Comparison of ENCODE assay signal across 8 cellular contexts in the genomic region with DNA sequence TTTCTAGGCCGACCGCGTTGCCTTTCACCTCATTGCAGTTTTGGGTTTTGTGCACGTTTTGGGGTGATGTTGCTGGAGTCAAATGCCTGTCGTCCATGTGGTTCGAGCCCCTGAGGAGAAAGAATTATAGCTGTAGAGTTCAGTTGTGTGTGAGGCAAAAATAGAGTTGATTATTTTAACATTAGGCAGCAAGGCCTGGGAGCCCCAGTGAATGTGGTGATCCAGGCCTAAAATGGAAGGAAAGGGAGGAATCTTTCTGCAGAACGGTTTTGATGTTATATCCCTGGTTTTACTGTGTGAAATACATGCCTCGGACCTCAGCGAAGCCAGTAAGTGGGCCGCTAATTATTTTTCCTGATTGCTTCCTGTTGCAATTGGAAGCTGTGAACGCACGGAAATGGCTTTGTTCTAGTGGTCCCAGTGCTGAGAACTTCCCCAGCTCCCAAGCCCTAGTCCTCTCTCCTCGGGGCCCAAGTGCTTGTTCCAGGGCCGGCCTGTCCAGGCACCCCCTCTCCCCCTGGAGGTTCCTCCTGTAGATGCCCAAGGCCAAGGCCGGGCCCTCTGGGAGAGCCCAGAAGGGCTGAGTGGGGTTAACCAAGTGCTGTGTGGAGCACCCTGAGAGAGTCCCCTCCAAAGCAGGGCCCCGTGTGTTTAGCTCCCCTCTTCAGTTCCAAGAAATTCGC. TPM values are rescaled to one million over a fixed set of nuclear protein-coding genes. Genes with fewer than 3 reads are reported as not detected.
DNase-seq lines count a peak whose midpoint lies in the region; ATAC-seq, FAIRE-seq and TF ChIP-seq lines count a peak whose summit lies in the region.

No MANE protein-coding gene starts in this region.

- peaks cover 48% of the 10 kb centered on the region for H3K79me2 ChIP-seq in endothelial cell of umbilical vein (ENCODE audit: control insufficient read depth, insufficient read depth, low read length)

- CTCF ChIA-PET in Calu3 (lab: Charles Lee) (interaction anchor here (0.6 to 1.4 kb wide), 4 partner anchors 16 to 325 kb away, joined by 3 to 7 read pairs (median 4); no protein-coding TSS in a partner anchor), endothelial cell of umbilical vein (lab: Charles Lee) (interaction anchor here (0.7 to 1.6 kb wide), 7 partner anchors 11 to 123 kb away, joined by 3 to 10 read pairs (median 4); no protein-coding TSS in a partner anchor)

- H3K9me3 Mint-ChIP-seq in Calu3 (ENCODE audit: low read depth, unreplicated experiment), result no peaks in the 10 kb centered on the region

- no peak for ATAC-seq in activated CD4-positive, CD25-positive, alpha-beta regulatory T cell treated with anti-CD3 and anti-CD28 coated beads, Interleukin-2, amount 50 U/mL, for 24 hours
- no peak for ATAC-seq in HG03175 (IDR thresholded peaks at IDR 0.05; ENCODE audit: unreplicated experiment)

- H3K4me3 ChIP-seq in endothelial cell of umbilical vein (replicated peaks in 1 of 3; ENCODE audit: insufficient read depth in 1 of 3, low read depth in 1 of 3, low read length in 3 of 3) (peak overlapping the region in 2 of 3 experiments; percentile 78 to 88), neuron (ENCODE audit: low read length) (peak overlapping the region; percentile 90)

- H3K9me3 ChIP-seq in endothelial cell of umbilical vein (replicated peaks; ENCODE audit: control insufficient read depth, insufficient read depth, low read length) (no peaks in the 10 kb centered on the region), neuron (ENCODE audit: low read length) (no peaks in the 10 kb centered on the region)

- no peaks in the 10 kb centered on the region for H3K9me1 ChIP-seq in endothelial cell of umbilical vein (replicated peaks; ENCODE audit: control insufficient read depth, extremely low read depth, insufficient read depth, low read length)

- POLR2A ChIA-PET in endothelial cell of umbilical vein (lab: Charles Lee), result interaction anchor here (1.2 kb wide), 1 partner anchor 66 kb away, joined by 4 read pairs; no protein-coding TSS in a partner anchor

- H2AFZ ChIP-seq in endothelial cell of umbilical vein (ENCODE audit: low read depth, low read length), result no peak overlapping the region
- H2AFZ ChIP-seq in neuron (ENCODE audit: low read depth, low read length), result peak overlapping the region; percentile 37

- dilution Hi-C loops in endothelial cell of umbilical vein (cut with MboI; ENCODE audit: extremely low pct_ligation_motif_present, low sequenced_read_pairs), result no loop called here

- peak overlapping the region; percentile 69 for H3K27ac ChIP-seq in endothelial cell of umbilical vein (ENCODE audit: insufficient read depth, low read depth, low read length)

- no peaks in the 10 kb centered on the region for H3K27me3 Mint-ChIP-seq in Calu3 (ENCODE audit: unreplicated experiment)

- H3K4me1 Mint-ChIP-seq in Calu3 (ENCODE audit: low read depth, unreplicated experiment), result peaks cover 50% of the 10 kb centered on the region

- H3K27me3 ChIP-seq in endothelial cell of umbilical vein (ENCODE audit: control insufficient read depth in 2 of 2, insufficient read depth in 2 of 2, low read length in 2 of 2) (no peaks in the 10 kb centered on the region), neuron (ENCODE audit: insufficient read depth, low read length) (peaks cover 2% of the 10 kb centered on the region)

- no peak for TF ChIP-seq CTCF in Calu3 (IDR thresholded peaks at IDR 0.05; ENCODE audit: unreplicated experiment)
- no peak for TF ChIP-seq CTCF in endothelial cell of umbilical vein (IDR thresholded peaks at IDR 0.05; ENCODE audit: extremely low read depth in 1 of 2, insufficient read depth in 1 of 2, low read depth in 1 of 2, low read length in 2 of 2)

- peak; percentile 94 for FAIRE-seq in endothelial cell of umbilical vein (lab: Jason Lieb, UNC)

- H3K36me3 ChIP-seq in endothelial cell of umbilical vein (ENCODE audit: control insufficient read depth in 2 of 2, extremely low read depth in 1 of 2, insufficient read depth in 2 of 2, low read length in 2 of 2) (no peaks in the 10 kb centered on the region), neuron (ENCODE audit: insufficient read depth, low read length) (no peaks in the 10 kb centered on the region)

- intact Hi-C loops in Calu3 (cut with micrococcal nuclease; ENCODE audit: unreplicated experiment), result loop anchor here (10.0 kb wide), 1 partner anchor 70 kb away; no protein-coding TSS in a partner anchor
- intact Hi-C loops in endothelial cell of umbilical vein (cut with micrococcal nuclease), result loop anchor here (1.0 to 5.0 kb wide), 2 partner anchors 66 to 133 kb away; no protein-coding TSS in a partner anchor

- H3K4me3 Mint-ChIP-seq in Calu3 (ENCODE audit: low read depth, unreplicated experiment), result peak overlapping the region; percentile 98

- peak overlapping the region; percentile 95 for H3K27ac Mint-ChIP-seq in Calu3 (ENCODE audit: unreplicated experiment)

- no TSS peak for BruUV-seq in Calu3 (replicated peaks; lab: Mats Ljungman, UMichigan)
- no TSS peak for BruUV-seq in endothelial cell of umbilical vein (replicated peaks; lab: Mats Ljungman, UMichigan)

- DNase-seq in Calu3, result peak; percentile 46
- DNase-seq in NCI-H69 (lab: John Stamatoyannopoulos, UW), result peak; percentile 39
- peak; percentile 48 for DNase-seq in endothelial cell of umbilical vein (ENCODE audit: low read depth, low spot score)
- DNase-seq in NCI-H1105 (lab: John Stamatoyannopoulos, UW), result no peak
- no peak for DNase-seq in LoVo (ENCODE audit: low spot score)

- peak overlapping the region; percentile 70 for H3K9ac ChIP-seq in endothelial cell of umbilical vein (replicated peaks; ENCODE audit: extremely low read depth, insufficient read depth, low read length)

- H3K4me2 ChIP-seq in endothelial cell of umbilical vein (ENCODE audit: insufficient read depth, low read length), result peak overlapping the region; percentile 72

- TF ChIP-seq POLR2A in endothelial cell of umbilical vein (IDR thresholded peaks at IDR 0.05; ENCODE audit: low read depth, low read length), result no peak

- H3K36me3 Mint-ChIP-seq in Calu3 (ENCODE audit: insufficient read depth, unreplicated experiment), result peaks cover 39% of the 10 kb centered on the region

- peaks cover 25% of the 10 kb centered on the region for H3K4me1 ChIP-seq in endothelial cell of umbilical vein (ENCODE audit: control insufficient read depth, extremely low read depth, insufficient read depth, low read length)
- peaks cover 20% of the 10 kb centered on the region for H3K4me1 ChIP-seq in neuron (ENCODE audit: insufficient read depth, low read length)

- H4K20me1 ChIP-seq in endothelial cell of umbilical vein (replicated peaks; ENCODE audit: control insufficient read depth, extremely low read depth, insufficient read depth, low read length), result no peaks in the 10 kb centered on the region

TF ChIP-seq in endothelial cell of umbilical vein, 7 proteins besides CTCF, POLR2A, EP300 and RAD21:
- no peak for TF ChIP-seq MAX (IDR thresholded peaks at IDR 0.05; ENCODE audit: insufficient read depth, insufficient read length)
- no peak for TF ChIP-seq MYC (IDR thresholded peaks at IDR 0.05; ENCODE audit: low read depth, low read length)
- TF ChIP-seq EZH2 (IDR thresholded peaks at IDR 0.05; ENCODE audit: borderline replicate concordance, low read depth, low read length, severe bottlenecking), result no peak
- TF ChIP-seq POLR2AphosphoS5 (IDR thresholded peaks at IDR 0.05; ENCODE audit: insufficient read depth, low read depth, low read length), result no peak
- no peak for TF ChIP-seq JUN (IDR thresholded peaks at IDR 0.05; ENCODE audit: borderline replicate concordance, insufficient read depth, insufficient read length, low read depth)
- no peak for TF ChIP-seq FOS (IDR thresholded peaks at IDR 0.05; ENCODE audit: borderline replicate concordance, insufficient read depth, low read length)
- no peak for TF ChIP-seq GATA2 (IDR thresholded peaks at IDR 0.05; ENCODE audit: insufficient read depth, insufficient read length, low read depth, low read length)

RNA-seq across cellular contexts. Expression of gene LRP5, which starts 2.0 kb away (rescaled TPM):
- 64.8 and 82.0 TPM in 2 replicates for total RNA-seq in Calu3 (2022)
- total RNA-seq in endothelial cell of umbilical vein, result 44.3 and 51.8 TPM in 2 replicates
- polyA plus RNA-seq in endothelial cell of umbilical vein, result 35.1 and 40.0 TPM in 2 replicates
- polyA plus RNA-seq in endothelial cell of umbilical vein (2011; cell fraction: cytosol; rRNA removed), result 18.3 and 23.0 TPM in 2 replicates
- polyA plus RNA-seq in endothelial cell of umbilical vein (2011; cell fraction: nucleus; rRNA removed), result 31.9 and 36.6 TPM in 2 replicates
- polyA plus RNA-seq in endothelial cell of umbilical vein (2012), result 34.5 and 37.8 TPM in 2 replicates
- 47.7 and 66.2 TPM in 2 replicates for polyA minus RNA-seq in endothelial cell of umbilical vein
- 27.9 TPM for polyA minus RNA-seq in endothelial cell of umbilical vein (2011; cell fraction: cytosol; rRNA and poly(A)+ RNA removed)
- polyA minus RNA-seq in endothelial cell of umbilical vein (2011; cell fraction: nucleus; rRNA and poly(A)+ RNA removed), result 26.7 and 48.6 TPM in 2 replicates

RNA-seq across cellular contexts. Expression of gene C11orf24, which starts 42.6 kb away (rescaled TPM):
- 46.3 and 52.3 TPM in 2 replicates for total RNA-seq in Calu3 (2022)
- 26.4 and 28.4 TPM in 2 replicates for total RNA-seq in endothelial cell of umbilical vein
- polyA plus RNA-seq in endothelial cell of umbilical vein, result 34.1 and 40.4 TPM in 2 replicates
- 17.9 and 21.8 TPM in 2 replicates for polyA plus RNA-seq in endothelial cell of umbilical vein (2011; cell fraction: cytosol; rRNA removed)
- polyA plus RNA-seq in endothelial cell of umbilical vein (2011; cell fraction: nucleus; rRNA removed), result 10.6 and 11.3 TPM in 2 replicates
- 27.8 and 36.3 TPM in 2 replicates for polyA plus RNA-seq in endothelial cell of umbilical vein (2012)
- 14.6 and 17.9 TPM in 2 replicates for polyA minus RNA-seq in endothelial cell of umbilical vein
- polyA minus RNA-seq in endothelial cell of umbilical vein (2011; cell fraction: cytosol; rRNA and poly(A)+ RNA removed), result 38.0 TPM
- polyA minus RNA-seq in endothelial cell of umbilical vein (2011; cell fraction: nucleus; rRNA and poly(A)+ RNA removed), result 5.2 and 6.5 TPM in 2 replicates

Comparison
In these comparisons a context has a peak if more than half of its experiments do, and no peak if none do; other contexts are left out.
1. DNase-seq: peak in Calu3 (single experiment), NCI-H69 (single experiment) and endothelial cell of umbilical vein (single experiment); none in NCI-H1105 (single experiment) and LoVo (single experiment).